In the genomic region with DNA sequence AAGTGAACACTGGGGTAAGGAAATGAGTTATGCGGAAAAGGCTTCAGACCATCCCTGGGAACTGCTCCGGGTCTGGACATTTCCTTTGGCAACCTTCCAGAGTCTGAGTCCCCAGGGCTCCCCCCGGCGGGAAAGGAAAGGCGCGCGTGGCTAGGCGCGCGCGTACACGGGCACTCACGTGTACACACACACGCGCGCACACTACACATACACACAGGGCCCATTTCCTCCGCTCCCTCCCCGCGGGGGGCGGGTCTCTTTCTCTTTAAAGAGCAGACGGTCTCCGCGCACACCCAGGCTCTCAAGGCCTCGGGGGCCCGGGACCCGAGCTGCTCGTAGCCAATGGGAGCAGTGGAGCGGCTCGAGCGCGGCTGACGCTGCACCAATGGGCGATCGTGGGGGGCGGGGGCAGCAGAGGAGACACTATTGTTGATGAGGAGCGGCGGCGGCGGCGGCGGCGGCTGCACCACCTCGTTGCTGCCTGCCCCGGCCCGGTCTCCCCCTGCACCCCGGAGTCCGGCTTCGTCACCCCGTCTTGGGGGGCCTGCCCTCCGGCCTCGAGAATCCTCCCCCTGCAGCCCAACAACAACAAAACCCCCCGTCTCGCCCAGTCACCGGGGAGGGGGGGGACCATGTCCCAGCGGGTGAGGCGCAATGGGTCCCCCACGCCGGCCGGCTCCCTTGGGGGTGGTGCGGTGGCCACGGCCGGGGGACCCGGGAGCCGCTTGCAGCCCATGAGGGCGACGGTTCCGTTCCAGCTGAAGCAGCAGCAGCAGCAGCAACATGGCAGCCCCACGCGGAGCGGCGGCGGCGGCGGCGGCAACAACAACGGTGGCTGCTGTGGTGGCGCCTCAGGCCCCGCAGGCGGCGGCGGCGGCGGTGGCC, we compare ENCODE assay signal across 8 cellular contexts. TPM values are rescaled to one million over a fixed set of nuclear protein-coding genes. Genes with fewer than 3 reads are reported as not detected.
DNase-seq lines count a peak whose midpoint lies in the region; ATAC-seq and TF ChIP-seq lines count a peak whose summit lies in the region.

A gene (plus strand): TSS at position 414 of the 885 bp plus-strand sequence. CDS start 219 bp downstream, at position 633.

- H3K27ac Mint-ChIP-seq in IgD-negative memory B cell: peak within 1 kb of the TSS; percentile 98 to 99 (median 99)

- H3K36me3 Mint-ChIP-seq in IgD-negative memory B cell: peaks cover 7% of the 10 kb centered on the region

- H3K27me3 ChIP-seq in mononuclear cell (ENCODE audit: insufficient read depth, low read length): no peaks in the 10 kb centered on the region

- peak within 1 kb of the TSS; percentile 92 to 100 (median 96) for H3K4me3 Mint-ChIP-seq in IgD-negative memory B cell

- DNase-seq in DMS153 (lab: John Stamatoyannopoulos, UW) (peak; percentile 98), OCI-M1 (lab: John Stamatoyannopoulos, UW) (peak; percentile 98), activated T-cell treated with anti-CD3 and anti-CD28 coated beads for 4 hours (peak; percentile 97), epithelial cell of esophagus (ENCODE audit: low read depth) (peak; percentile 98)
- peak; percentile 98 to 99 for DNase-seq in stimulated activated CD8-positive, alpha-beta memory T cell treated with anti-CD3 and anti-CD28 coated beads, Interleukin-2, amount 100 ng/mL, for 48 hours (ENCODE audit: low read depth in 2 of 2)

- H3K9me3 ChIP-seq in mononuclear cell (ENCODE audit: low read depth, low read length): no peaks in the 10 kb centered on the region

- peaks cover 34 to 42% (median 40%) of the 10 kb centered on the region in 3 donors for H3K4me1 Mint-ChIP-seq in IgD-negative memory B cell

- peak; percentile 88 for ATAC-seq in GM21576 (IDR thresholded peaks at IDR 0.05; ENCODE audit: unreplicated experiment)

- H3K9me3 Mint-ChIP-seq in IgD-negative memory B cell: no peaks in the 10 kb centered on the region

- no peak for TF ChIP-seq CTCF in epithelial cell of esophagus (IDR thresholded peaks at IDR 0.05; ENCODE audit: insufficient read depth, low read depth, low read length, missing control alignments)

- H3K4me3 ChIP-seq in epithelial cell of esophagus (ENCODE audit: low read length) (peak within 1 kb of the TSS; percentile 76), mononuclear cell (ENCODE audit: low read length) (peak within 1 kb of the TSS; percentile 83)

- peaks cover 35% of the 10 kb centered on the region for H3K4me1 ChIP-seq in mononuclear cell (ENCODE audit: insufficient read depth, low read length)

- no peaks in the 10 kb centered on the region for H3K27me3 Mint-ChIP-seq in IgD-negative memory B cell

RNA-seq across cellular contexts. Expression of the gene that starts here (rescaled TPM):
- polyA plus RNA-seq in IgD-negative memory B cell: 21.6 TPM
- 31.1 TPM for total RNA-seq in mononuclear cell

Comparison
In these comparisons a context has a peak if more than half of its experiments do, and no peak if none do; other contexts are left out.
1. Peak in every context shown above with its lines: DNase-seq, ATAC-seq and H3K4me3 ChIP-seq.